1 cellular context compared by ENCODE assay signal in the genomic region with DNA sequence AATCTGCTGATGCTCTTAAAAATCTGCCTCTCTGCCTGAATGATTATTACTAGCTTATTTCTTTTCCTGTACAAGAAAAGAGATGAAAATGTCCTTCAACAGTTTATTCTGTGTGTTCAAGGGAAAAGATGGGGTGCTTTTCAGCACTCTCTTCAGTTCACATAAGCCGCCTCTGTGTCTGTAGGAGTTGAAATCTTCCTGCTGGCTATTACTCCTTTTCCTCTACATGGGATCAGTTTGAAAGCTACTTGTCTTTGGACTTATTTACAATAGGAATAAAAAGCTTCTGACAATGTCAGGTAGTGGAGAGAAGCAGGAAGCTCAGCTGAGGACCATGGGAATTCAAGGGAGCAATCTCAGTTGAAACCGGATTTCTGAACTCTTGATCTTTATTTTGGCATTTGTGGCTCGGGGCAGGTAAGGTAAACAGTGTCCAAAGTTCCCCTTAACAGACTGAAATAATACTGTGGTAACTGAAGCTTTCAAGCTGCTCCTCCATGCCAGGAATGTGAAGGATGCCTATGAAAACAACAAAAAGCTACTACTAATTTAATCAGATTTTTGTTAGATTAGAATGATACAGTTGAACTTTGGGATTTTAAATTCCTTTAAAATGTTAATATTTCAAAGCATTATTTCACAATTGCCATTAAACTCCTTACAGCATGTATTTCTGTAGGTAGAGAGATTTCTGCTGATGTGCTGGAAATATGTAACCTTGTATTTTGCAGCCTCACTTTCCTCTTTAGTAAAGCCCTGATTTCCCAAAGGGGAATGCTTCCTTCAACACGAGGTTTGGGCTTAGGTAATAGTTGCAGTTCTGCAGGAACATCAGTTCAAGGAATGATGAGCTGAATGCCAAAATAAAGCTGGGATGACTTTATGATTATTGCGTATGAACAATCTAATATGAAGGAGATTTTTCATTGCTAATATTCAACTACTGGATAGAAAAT.
TF ChIP-seq lines count a peak whose summit lies in the region.

No MANE protein-coding gene starts in this region.

TF ChIP-seq in HepG2, 621 proteins besides CTCF, POLR2A, EP300 and RAD21 (continued from another document and continues in another):
- TF ChIP-seq, protein P1, sequence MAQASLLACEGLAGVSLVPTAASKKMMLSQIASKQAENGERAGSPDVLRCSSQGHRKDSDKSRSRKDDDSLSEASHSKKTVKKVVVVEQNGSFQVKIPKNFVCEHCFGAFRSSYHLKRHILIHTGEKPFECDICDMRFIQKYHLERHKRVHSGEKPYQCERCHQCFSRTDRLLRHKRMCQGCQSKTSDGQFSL (CRISPR knock-in tag; IDR thresholded peaks at IDR 0.05) = no peak
- TF ChIP-seq SMAD9 (CRISPR knock-in tag; IDR thresholded peaks at IDR 0.05) (no peak), ZFP62 (CRISPR knock-in tag; IDR thresholded peaks at IDR 0.05) (no peak), HMGA1 (CRISPR knock-in tag; conservative IDR thresholded peaks at IDR 0.05) (no peak), HDAC1 (CRISPR knock-in tag; IDR thresholded peaks at IDR 0.05) (peak; percentile 74), ZNF781 (CRISPR knock-in tag; IDR thresholded peaks at IDR 0.05; ENCODE audit: borderline replicate concordance, not compliant biosample characterization) (no peak), ZBTB38 (CRISPR knock-in tag; IDR thresholded peaks at IDR 0.05) (no peak), YEATS2 (CRISPR knock-in tag; IDR thresholded peaks at IDR 0.05; ENCODE audit: borderline replicate concordance) (peak; percentile 37; the same call in 1 of the 2 replicates), TOE1 (CRISPR knock-in tag; IDR thresholded peaks at IDR 0.05) (no peak), CBX2 (IDR thresholded peaks at IDR 0.05; ENCODE audit: low read depth, low read length) (no peak), CBX2 (CRISPR knock-in tag; IDR thresholded peaks at IDR 0.05; ENCODE audit: low read depth) (no peak), ZNF761 (CRISPR knock-in tag; conservative IDR thresholded peaks at IDR 0.05) (no peak), GTF2F1 (IDR thresholded peaks at IDR 0.05; ENCODE audit: low read length) (no peak), ISX (CRISPR knock-in tag; conservative IDR thresholded peaks at IDR 0.05) (no peak), ZNF563 (CRISPR knock-in tag; IDR thresholded peaks at IDR 0.05) (no peak), MIER2 (CRISPR knock-in tag; IDR thresholded peaks at IDR 0.05) (no peak), FOXJ3 (CRISPR knock-in tag; IDR thresholded peaks at IDR 0.05; ENCODE audit: borderline replicate concordance) (peak; percentile 72; the same call in 1 of the 2 replicates), ZFX (CRISPR knock-in tag; IDR thresholded peaks at IDR 0.05; ENCODE audit: low read depth) (no peak), HOXA3 (CRISPR knock-in tag; IDR thresholded peaks at IDR 0.05) (0 out of 2 replicates have a peak, but pooled peaks have one; percentile 54), TBX3 (IDR thresholded peaks at IDR 0.05; ENCODE audit: borderline replicate concordance) (no peak), NFYB (CRISPR knock-in tag; IDR thresholded peaks at IDR 0.05) (no peak), DPF2 (CRISPR knock-in tag; IDR thresholded peaks at IDR 0.05; ENCODE audit: borderline replicate concordance, low read depth) (0 out of 2 replicates have a peak, but pooled peaks have one; percentile 41), PHB2 (IDR thresholded peaks at IDR 0.05; ENCODE audit: partially characterized antibody) (no peak), ZNF30 (CRISPR knock-in tag; IDR thresholded peaks at IDR 0.05) (no peak), HNRNPUL1 (IDR thresholded peaks at IDR 0.05; ENCODE audit: low read depth, low read length) (no peak), LCORL (IDR thresholded peaks at IDR 0.05) (peak; percentile 81; the same call in 1 of the 2 replicates), LCORL (CRISPR knock-in tag; IDR thresholded peaks at IDR 0.05) (peak; percentile 90), ZNF564 (CRISPR knock-in tag; IDR thresholded peaks at IDR 0.05) (no peak), JDP2 (CRISPR knock-in tag; IDR thresholded peaks at IDR 0.05; ENCODE audit: borderline replicate concordance) (no peak), CSRNP2 (CRISPR knock-in tag; conservative IDR thresholded peaks at IDR 0.05; ENCODE audit: low read depth) (no peak), FOXP4 (CRISPR knock-in tag; IDR thresholded peaks at IDR 0.05) (peak; percentile 88), CREBL2 (CRISPR knock-in tag; IDR thresholded peaks at IDR 0.05; ENCODE audit: borderline replicate concordance) (no peak), ARID4A (CRISPR knock-in tag; IDR thresholded peaks at IDR 0.05; ENCODE audit: borderline replicate concordance) (peak; percentile 35; the same call in 1 of the 2 replicates), ARID2 (CRISPR knock-in tag; IDR thresholded peaks at IDR 0.05; ENCODE audit: borderline replicate concordance) (no peak), POLR2AphosphoS2 (IDR thresholded peaks at IDR 0.05; ENCODE audit: low read depth, low read length) (no peak), NONO (IDR thresholded peaks at IDR 0.05) (no peak), NONO (CRISPR knock-in tag; conservative IDR thresholded peaks at IDR 0.05) (no peak), ZNF282 (IDR thresholded peaks at IDR 0.05; ENCODE audit: partially characterized antibody) (no peak), ZBTB42 (CRISPR knock-in tag; IDR thresholded peaks at IDR 0.05) (no peak), ZNF737 (CRISPR knock-in tag; IDR thresholded peaks at IDR 0.05; ENCODE audit: borderline replicate concordance) (no peak), GRHL1 (CRISPR knock-in tag; conservative IDR thresholded peaks at IDR 0.05) (no peak), ZNF569 (CRISPR knock-in tag; IDR thresholded peaks at IDR 0.05; ENCODE audit: borderline replicate concordance) (no peak), BRD4 (CRISPR knock-in tag; IDR thresholded peaks at IDR 0.05) (no peak)
- TF ChIP-seq, protein P2, sequence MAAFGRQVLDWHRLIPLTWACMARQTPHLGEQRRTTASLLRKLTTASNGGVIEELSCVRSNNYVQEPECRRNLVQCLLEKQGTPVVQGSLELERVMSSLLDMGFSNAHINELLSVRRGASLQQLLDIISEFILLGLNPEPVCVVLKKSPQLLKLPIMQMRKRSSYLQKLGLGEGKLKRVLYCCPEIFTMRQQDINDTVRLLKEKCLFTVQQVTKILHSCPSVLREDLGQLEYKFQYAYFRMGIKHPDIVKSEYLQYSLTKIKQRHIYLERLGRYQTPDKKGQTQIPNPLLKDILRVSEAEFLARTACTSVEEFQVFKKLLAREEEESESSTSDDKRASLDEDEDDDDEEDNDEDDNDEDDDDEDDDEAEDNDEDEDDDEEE (CRISPR knock-in tag; IDR thresholded peaks at IDR 0.05) = no peak
- TF ChIP-seq, protein P3, sequence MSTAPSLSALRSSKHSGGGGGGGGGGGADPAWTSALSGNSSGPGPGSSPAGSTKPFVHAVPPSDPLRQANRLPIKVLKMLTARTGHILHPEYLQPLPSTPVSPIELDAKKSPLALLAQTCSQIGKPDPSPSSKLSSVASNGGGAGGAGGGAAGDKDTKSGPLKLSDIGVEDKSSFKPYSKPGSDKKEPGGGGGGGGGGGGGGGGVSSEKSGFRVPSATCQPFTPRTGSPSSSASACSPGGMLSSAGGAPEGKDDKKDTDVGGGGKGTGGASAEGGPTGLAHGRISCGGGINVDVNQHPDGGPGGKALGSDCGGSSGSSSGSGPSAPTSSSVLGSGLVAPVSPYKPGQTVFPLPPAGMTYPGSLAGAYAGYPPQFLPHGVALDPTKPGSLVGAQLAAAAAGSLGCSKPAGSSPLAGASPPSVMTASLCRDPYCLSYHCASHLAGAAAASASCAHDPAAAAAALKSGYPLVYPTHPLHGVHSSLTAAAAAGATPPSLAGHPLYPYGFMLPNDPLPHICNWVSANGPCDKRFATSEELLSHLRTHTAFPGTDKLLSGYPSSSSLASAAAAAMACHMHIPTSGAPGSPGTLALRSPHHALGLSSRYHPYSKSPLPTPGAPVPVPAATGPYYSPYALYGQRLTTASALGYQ (CRISPR knock-in tag; IDR thresholded peaks at IDR 0.05) = peak; percentile 45; the same call in 1 of the 2 replicates
- TF ChIP-seq, protein P4, sequence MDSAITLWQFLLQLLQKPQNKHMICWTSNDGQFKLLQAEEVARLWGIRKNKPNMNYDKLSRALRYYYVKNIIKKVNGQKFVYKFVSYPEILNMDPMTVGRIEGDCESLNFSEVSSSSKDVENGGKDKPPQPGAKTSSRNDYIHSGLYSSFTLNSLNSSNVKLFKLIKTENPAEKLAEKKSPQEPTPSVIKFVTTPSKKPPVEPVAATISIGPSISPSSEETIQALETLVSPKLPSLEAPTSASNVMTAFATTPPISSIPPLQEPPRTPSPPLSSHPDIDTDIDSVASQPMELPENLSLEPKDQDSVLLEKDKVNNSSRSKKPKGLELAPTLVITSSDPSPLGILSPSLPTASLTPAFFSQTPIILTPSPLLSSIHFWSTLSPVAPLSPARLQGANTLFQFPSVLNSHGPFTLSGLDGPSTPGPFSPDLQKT (CRISPR knock-in tag; IDR thresholded peaks at IDR 0.05; ENCODE audit: borderline replicate concordance) = no peak
- TF ChIP-seq, protein P5, sequence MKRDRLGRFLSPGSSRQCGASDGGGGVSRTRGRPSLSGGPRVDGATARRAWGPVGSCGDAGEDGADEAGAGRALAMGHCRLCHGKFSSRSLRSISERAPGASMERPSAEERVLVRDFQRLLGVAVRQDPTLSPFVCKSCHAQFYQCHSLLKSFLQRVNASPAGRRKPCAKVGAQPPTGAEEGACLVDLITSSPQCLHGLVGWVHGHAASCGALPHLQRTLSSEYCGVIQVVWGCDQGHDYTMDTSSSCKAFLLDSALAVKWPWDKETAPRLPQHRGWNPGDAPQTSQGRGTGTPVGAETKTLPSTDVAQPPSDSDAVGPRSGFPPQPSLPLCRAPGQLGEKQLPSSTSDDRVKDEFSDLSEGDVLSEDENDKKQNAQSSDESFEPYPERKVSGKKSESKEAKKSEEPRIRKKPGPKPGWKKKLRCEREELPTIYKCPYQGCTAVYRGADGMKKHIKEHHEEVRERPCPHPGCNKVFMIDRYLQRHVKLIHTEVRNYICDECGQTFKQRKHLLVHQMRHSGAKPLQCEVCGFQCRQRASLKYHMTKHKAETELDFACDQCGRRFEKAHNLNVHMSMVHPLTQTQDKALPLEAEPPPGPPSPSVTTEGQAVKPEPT (CRISPR knock-in tag; IDR thresholded peaks at IDR 0.05; ENCODE audit: low read depth) = no peak
